ENCODE assay signal across 12 cellular contexts in genomic region chr1:180945551-180945950, GRCh38.
"Had no signal": no experiment of that assay in that cellular context is flagged by ENCODE, and none has a peak within 500 bp of the region (broad histone marks: within the 10 kb centered on the region; RNA-seq: fewer than 3 reads in every experiment).

No MANE protein-coding gene starts in this region.

- H3K4me3 ChIP-seq: adrenal gland, breast epithelium, left lung, tibial artery had no signal

- H3K27ac ChIP-seq: adrenal gland, breast epithelium, left lung, tibial artery had no signal

- H3K36me3 ChIP-seq: breast epithelium had no signal

- H3K27me3 ChIP-seq: adrenal gland, breast epithelium, left lung, tibial artery had no signal

- H3K9me3 ChIP-seq: adrenal gland, breast epithelium, tibial artery had no signal

- H3K4me1 ChIP-seq: adrenal gland, breast epithelium, left lung, tibial artery had no signal

- DNase-seq: activated CD4-positive, alpha-beta T cell treated with anti-CD3 and anti-CD28 coated beads, Interleukin-2, amount 50 U/mL, for 4 hours; activated gamma-delta T cell treated with Interleukin-2 at 50 U/mL for 16 hours; adrenal gland; cortex of kidney; stimulated activated naive CD4-positive, alpha-beta T cell; tibial artery had no signal

- FAIRE-seq: astrocyte, endometrium, frontal cortex, urothelium cell line had no signal

- ATAC-seq: left lung had no signal
